Comparison of ENCODE assay signal across 1 cellular context in the genomic region with DNA sequence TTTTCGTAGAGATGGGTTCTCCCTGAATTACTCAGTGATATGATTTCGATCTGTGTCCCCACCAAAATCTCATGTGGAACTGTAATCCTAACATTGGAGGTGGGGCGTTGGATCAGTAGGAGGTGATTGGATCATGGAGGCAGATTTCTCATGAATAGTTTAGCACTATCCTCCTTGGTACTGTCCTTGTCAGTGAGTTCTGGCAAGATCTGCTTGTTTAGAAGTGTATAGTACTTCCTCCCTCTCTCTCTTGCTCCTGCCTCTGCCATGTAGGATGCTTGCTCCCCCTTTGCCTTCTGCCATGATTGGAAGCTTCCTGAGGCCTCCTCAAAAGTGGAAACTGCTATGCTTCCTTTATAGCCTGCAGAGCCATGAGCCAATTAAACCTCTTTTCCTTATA.
TF ChIP-seq lines count a peak whose summit lies in the region.

No MANE protein-coding gene starts in this region.

TF ChIP-seq in HEK293, 187 proteins besides CTCF, POLR2A, EP300 and RAD21 (continued from another document):
- TF ChIP-seq ZNF600 (tag by site-specific recombination; IDR thresholded peaks at IDR 0.05) (no peak), ZNF621 (tag by site-specific recombination; IDR thresholded peaks at IDR 0.05) (no peak), REPIN1 (tag by site-specific recombination; IDR thresholded peaks at IDR 0.05; ENCODE audit: low read depth) (no peak), ZNF112 (tag by site-specific recombination; IDR thresholded peaks at IDR 0.05) (no peak), PRDM10 (tag by site-specific recombination; IDR thresholded peaks at IDR 0.05) (peak; percentile 84), ZNF488 (tag by site-specific recombination; IDR thresholded peaks at IDR 0.05) (no peak), ZNF155 (tag by site-specific recombination; IDR thresholded peaks at IDR 0.05) (no peak)
- TF ChIP-seq, protein P1, sequence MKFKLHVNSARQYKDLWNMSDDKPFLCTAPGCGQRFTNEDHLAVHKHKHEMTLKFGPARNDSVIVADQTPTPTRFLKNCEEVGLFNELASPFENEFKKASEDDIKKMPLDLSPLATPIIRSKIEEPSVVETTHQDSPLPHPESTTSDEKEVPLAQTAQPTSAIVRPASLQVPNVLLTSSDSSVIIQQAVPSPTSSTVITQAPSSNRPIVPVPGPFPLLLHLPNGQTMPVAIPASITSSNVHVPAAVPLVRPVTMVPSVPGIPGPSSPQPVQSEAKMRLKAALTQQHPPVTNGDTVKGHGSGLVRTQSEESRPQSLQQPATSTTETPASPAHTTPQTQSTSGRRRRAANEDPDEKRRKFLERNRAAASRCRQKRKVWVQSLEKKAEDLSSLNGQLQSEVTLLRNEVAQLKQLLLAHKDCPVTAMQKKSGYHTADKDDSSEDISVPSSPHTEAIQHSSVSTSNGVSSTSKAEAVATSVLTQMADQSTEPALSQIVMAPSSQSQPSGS (tag by site-specific recombination; IDR thresholded peaks at IDR 0.05; ENCODE audit: low read depth) = no peak
